ENCODE assay signal across 1 cellular context in genomic region chr6:27295301-27296079, GRCh38.
TF ChIP-seq lines count a peak whose summit lies in the region.

No MANE protein-coding gene starts in this region.

TF ChIP-seq in HepG2, 621 proteins besides CTCF, POLR2A, EP300 and RAD21 (continued from another document and continues in another):
- no peak; the same call in 1 of the 2 replicates for TF ChIP-seq ZBTB34 (CRISPR knock-in tag; IDR thresholded peaks at IDR 0.05)
- TF ChIP-seq, protein P1, sequence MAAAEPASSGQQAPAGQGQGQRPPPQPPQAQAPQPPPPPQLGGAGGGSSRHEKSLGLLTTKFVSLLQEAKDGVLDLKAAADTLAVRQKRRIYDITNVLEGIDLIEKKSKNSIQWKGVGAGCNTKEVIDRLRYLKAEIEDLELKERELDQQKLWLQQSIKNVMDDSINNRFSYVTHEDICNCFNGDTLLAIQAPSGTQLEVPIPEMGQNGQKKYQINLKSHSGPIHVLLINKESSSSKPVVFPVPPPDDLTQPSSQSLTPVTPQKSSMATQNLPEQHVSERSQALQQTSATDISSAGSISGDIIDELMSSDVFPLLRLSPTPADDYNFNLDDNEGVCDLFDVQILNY (CRISPR knock-in tag; conservative IDR thresholded peaks at IDR 0.05) = no peak
- TF ChIP-seq MEIS1 (CRISPR knock-in tag; IDR thresholded peaks at IDR 0.05; ENCODE audit: borderline replicate concordance) = 0 out of 2 replicates have a peak, but pooled peaks have one; percentile 35
- no peak for TF ChIP-seq SRSF9 (IDR thresholded peaks at IDR 0.05; ENCODE audit: borderline replicate concordance, insufficient read depth, low read depth, low read length, poor library complexity, severe bottlenecking)
- TF ChIP-seq MTA3 (CRISPR knock-in tag; IDR thresholded peaks at IDR 0.05) = no peak
- no peak for TF ChIP-seq SMYD3 (CRISPR knock-in tag; IDR thresholded peaks at IDR 0.05)
- TF ChIP-seq ZNF570 (CRISPR knock-in tag; IDR thresholded peaks at IDR 0.05; ENCODE audit: borderline replicate concordance) = no peak
- no peak for TF ChIP-seq ATF7 (IDR thresholded peaks at IDR 0.05)
- TF ChIP-seq ATF7 (CRISPR knock-in tag; IDR thresholded peaks at IDR 0.05) = no peak
- TF ChIP-seq, protein P2, sequence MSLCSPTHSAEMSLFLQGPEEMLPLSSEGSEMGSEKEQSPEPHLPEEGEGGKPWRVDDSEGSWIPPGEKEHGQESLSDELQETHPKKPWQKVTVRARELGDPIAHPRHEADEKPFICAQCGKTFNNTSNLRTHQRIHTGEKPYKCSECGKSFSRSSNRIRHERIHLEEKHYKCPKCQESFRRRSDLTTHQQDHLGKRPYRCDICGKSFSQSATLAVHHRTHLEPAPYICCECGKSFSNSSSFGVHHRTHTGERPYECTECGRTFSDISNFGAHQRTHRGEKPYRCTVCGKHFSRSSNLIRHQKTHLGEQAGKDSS (CRISPR knock-in tag; IDR thresholded peaks at IDR 0.05; ENCODE audit: borderline replicate concordance, low read depth) = no peak
- TF ChIP-seq ZNF724P (CRISPR knock-in tag; IDR thresholded peaks at IDR 0.05; ENCODE audit: borderline replicate concordance) = no peak
- TF ChIP-seq KAT8 (CRISPR knock-in tag; IDR thresholded peaks at IDR 0.05) = no peak
- TF ChIP-seq ZNF468 (CRISPR knock-in tag; IDR thresholded peaks at IDR 0.05) = no peak
- TF ChIP-seq NPAS2 (CRISPR knock-in tag; IDR thresholded peaks at IDR 0.05; ENCODE audit: borderline replicate concordance) = no peak
- TF ChIP-seq, protein P3, sequence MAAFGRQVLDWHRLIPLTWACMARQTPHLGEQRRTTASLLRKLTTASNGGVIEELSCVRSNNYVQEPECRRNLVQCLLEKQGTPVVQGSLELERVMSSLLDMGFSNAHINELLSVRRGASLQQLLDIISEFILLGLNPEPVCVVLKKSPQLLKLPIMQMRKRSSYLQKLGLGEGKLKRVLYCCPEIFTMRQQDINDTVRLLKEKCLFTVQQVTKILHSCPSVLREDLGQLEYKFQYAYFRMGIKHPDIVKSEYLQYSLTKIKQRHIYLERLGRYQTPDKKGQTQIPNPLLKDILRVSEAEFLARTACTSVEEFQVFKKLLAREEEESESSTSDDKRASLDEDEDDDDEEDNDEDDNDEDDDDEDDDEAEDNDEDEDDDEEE (CRISPR knock-in tag; IDR thresholded peaks at IDR 0.05) = no peak
- no peak for TF ChIP-seq ZBTB20 (CRISPR knock-in tag; IDR thresholded peaks at IDR 0.05; ENCODE audit: borderline replicate concordance, low read depth)
- TF ChIP-seq ZNF891 (CRISPR knock-in tag; IDR thresholded peaks at IDR 0.05) = no peak
- TF ChIP-seq DNMT1 (CRISPR knock-in tag; IDR thresholded peaks at IDR 0.05) = no peak
- no peak for TF ChIP-seq ZNF776 (CRISPR knock-in tag; IDR thresholded peaks at IDR 0.05)
- no peak for TF ChIP-seq PRMT3 (CRISPR knock-in tag; IDR thresholded peaks at IDR 0.05; ENCODE audit: borderline replicate concordance, low read depth)
- no peak for TF ChIP-seq AKAP8 (CRISPR knock-in tag; IDR thresholded peaks at IDR 0.05)
- TF ChIP-seq, protein P4, sequence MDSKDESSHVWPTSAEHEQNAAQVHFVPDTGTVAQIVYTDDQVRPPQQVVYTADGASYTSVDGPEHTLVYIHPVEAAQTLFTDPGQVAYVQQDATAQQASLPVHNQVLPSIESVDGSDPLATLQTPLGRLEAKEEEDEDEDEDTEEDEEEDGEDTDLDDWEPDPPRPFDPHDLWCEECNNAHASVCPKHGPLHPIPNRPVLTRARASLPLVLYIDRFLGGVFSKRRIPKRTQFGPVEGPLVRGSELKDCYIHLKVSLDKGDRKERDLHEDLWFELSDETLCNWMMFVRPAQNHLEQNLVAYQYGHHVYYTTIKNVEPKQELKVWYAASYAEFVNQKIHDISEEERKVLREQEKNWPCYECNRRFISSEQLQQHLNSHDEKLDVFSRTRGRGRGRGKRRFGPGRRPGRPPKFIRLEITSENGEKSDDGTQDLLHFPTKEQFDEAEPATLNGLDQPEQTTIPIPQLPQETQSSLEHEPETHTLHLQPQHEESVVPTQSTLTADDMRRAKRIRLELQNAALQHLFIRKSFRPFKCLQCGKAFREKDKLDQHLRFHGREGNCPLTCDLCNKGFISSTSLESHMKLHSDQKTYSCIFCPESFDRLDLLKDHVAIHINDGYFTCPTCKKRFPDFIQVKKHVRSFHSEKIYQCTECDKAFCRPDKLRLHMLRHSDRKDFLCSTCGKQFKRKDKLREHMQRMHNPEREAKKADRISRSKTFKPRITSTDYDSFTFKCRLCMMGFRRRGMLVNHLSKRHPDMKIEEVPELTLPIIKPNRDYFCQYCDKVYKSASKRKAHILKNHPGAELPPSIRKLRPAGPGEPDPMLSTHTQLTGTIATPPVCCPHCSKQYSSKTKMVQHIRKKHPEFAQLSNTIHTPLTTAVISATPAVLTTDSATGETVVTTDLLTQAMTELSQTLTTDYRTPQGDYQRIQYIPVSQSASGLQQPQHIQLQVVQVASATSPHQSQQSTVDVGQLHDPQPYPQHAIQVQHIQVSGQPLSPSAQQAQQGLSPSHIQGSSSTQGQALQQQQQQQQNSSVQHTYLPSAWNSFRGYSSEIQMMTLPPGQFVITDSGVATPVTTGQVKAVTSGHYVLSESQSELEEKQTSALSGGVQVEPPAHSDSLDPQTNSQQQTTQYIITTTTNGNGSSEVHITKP (CRISPR knock-in tag; IDR thresholded peaks at IDR 0.05; ENCODE audit: low read depth) = no peak
- no peak for TF ChIP-seq RNF219 (CRISPR knock-in tag; IDR thresholded peaks at IDR 0.05)
- TF ChIP-seq GATAD2A (CRISPR knock-in tag; IDR thresholded peaks at IDR 0.05) = peak; percentile 76
- no peak for TF ChIP-seq HOXA7 (CRISPR knock-in tag; IDR thresholded peaks at IDR 0.05)
- no peak for TF ChIP-seq ZIK1 (CRISPR knock-in tag; IDR thresholded peaks at IDR 0.05; ENCODE audit: borderline replicate concordance, low read depth)
- no peak for TF ChIP-seq ZNF577 (CRISPR knock-in tag; IDR thresholded peaks at IDR 0.05; ENCODE audit: borderline replicate concordance, low read depth)
- TF ChIP-seq ZNF292 (CRISPR knock-in tag; IDR thresholded peaks at IDR 0.05; ENCODE audit: borderline replicate concordance, low read depth) = no peak
- TF ChIP-seq SIN3B (IDR thresholded peaks at IDR 0.05; ENCODE audit: low read length) = no peak
- TF ChIP-seq RORA (CRISPR knock-in tag; IDR thresholded peaks at IDR 0.05) = no peak
- no peak for TF ChIP-seq POLR2AphosphoS5 (IDR thresholded peaks at IDR 0.05; ENCODE audit: low read depth, low read length)
- no peak for TF ChIP-seq SPEN (CRISPR knock-in tag; IDR thresholded peaks at IDR 0.05; ENCODE audit: low read depth)
- TF ChIP-seq ZNF317 (CRISPR knock-in tag; IDR thresholded peaks at IDR 0.05) = peak; percentile 80
- no peak for TF ChIP-seq ZHX1 (CRISPR knock-in tag; IDR thresholded peaks at IDR 0.05; ENCODE audit: low read depth)
- no peak for TF ChIP-seq GZF1 (CRISPR knock-in tag; IDR thresholded peaks at IDR 0.05)
- TF ChIP-seq TBX3 (IDR thresholded peaks at IDR 0.05; ENCODE audit: borderline replicate concordance) = no peak
- no peak for TF ChIP-seq SRY (CRISPR knock-in tag; IDR thresholded peaks at IDR 0.05)
- TF ChIP-seq, protein P5, sequence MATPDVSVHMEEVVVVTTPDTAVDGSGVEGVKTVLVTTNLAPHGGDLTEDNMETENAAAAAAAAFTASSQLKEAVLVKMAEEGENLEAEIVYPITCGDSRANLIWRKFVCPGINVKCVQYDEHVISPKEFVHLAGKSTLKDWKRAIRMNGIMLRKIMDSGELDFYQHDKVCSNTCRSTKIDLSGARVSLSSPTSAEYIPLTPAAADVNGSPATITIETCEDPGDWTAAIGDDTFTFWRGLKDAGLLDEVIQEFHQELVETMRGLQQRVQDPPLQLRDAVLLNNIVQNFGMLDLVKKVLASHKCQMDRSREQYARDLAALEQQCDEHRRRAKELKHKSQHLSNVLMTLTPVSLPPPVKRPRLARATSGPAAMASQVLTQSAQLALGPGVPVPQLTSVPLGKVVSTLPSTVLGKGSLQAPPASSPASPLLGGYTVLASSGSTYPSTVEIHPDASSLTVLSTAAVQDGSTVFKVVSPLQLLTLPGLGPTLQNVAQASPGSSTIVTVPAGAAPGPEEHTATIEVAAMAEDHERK (CRISPR knock-in tag; IDR thresholded peaks at IDR 0.05; ENCODE audit: low read depth) = no peak
- TF ChIP-seq HNRNPUL1 (IDR thresholded peaks at IDR 0.05; ENCODE audit: low read depth, low read length) = no peak
- no peak for TF ChIP-seq TOE1 (CRISPR knock-in tag; IDR thresholded peaks at IDR 0.05)
- TF ChIP-seq, protein P6, sequence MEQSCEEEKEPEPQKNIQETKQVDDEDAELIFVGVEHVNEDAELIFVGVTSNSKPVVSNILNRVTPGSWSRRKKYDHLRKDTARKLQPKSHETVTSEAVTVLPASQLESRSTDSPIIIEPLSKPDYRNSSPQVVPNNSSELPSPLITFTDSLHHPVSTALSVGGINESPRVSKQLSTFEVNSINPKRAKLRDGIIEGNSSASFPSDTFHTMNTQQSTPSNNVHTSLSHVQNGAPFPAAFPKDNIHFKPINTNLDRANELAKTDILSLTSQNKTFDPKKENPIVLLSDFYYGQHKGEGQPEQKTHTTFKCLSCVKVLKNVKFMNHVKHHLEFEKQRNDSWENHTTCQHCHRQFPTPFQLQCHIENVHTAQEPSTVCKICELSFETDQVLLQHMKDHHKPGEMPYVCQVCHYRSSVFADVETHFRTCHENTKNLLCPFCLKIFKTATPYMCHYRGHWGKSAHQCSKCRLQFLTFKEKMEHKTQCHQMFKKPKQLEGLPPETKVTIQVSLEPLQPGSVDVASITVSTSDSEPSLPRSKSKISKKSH (CRISPR knock-in tag; IDR thresholded peaks at IDR 0.05; ENCODE audit: borderline replicate concordance) = no peak
- no peak for TF ChIP-seq ZBTB7A (CRISPR knock-in tag; IDR thresholded peaks at IDR 0.05)
- peak; percentile 30; the same call in 1 of the 2 replicates for TF ChIP-seq ZNF619 (CRISPR knock-in tag; IDR thresholded peaks at IDR 0.05)
- no peak for TF ChIP-seq ZNF784 (CRISPR knock-in tag; IDR thresholded peaks at IDR 0.05; ENCODE audit: borderline replicate concordance)
- 0 out of 2 replicates have a peak, but pooled peaks have one; percentile 48 for TF ChIP-seq ZKSCAN8 (CRISPR knock-in tag; IDR thresholded peaks at IDR 0.05; ENCODE audit: borderline replicate concordance)
- TF ChIP-seq MBD4 (IDR thresholded peaks at IDR 0.05; ENCODE audit: borderline replicate concordance, low read length) = no peak
- no peak for TF ChIP-seq CENPBD1 (CRISPR knock-in tag; IDR thresholded peaks at IDR 0.05; ENCODE audit: borderline replicate concordance, low read depth)
- TF ChIP-seq ERF (CRISPR knock-in tag; IDR thresholded peaks at IDR 0.05) = no peak
- TF ChIP-seq, protein P7, sequence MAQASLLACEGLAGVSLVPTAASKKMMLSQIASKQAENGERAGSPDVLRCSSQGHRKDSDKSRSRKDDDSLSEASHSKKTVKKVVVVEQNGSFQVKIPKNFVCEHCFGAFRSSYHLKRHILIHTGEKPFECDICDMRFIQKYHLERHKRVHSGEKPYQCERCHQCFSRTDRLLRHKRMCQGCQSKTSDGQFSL (CRISPR knock-in tag; IDR thresholded peaks at IDR 0.05) = no peak
- TF ChIP-seq ZNF337 (CRISPR knock-in tag; IDR thresholded peaks at IDR 0.05; ENCODE audit: borderline replicate concordance, low read depth) = no peak
- peak; percentile 92 for TF ChIP-seq ZNF24 (IDR thresholded peaks at IDR 0.05)
- no peak for TF ChIP-seq YY1 (IDR thresholded peaks at IDR 0.05; ENCODE audit: insufficient read depth, insufficient replicate concordance, low read depth, low read length)
